25 cellular contexts compared by ENCODE assay signal in genomic region chr11:93939084-93939780, GRCh38.
DNase-seq lines count a peak whose midpoint lies in the region; ATAC-seq and TF ChIP-seq lines count a peak whose summit lies in the region.
"Had no signal": no experiment of that assay in that cellular context is flagged by ENCODE, and none has a peak within 500 bp of the region (broad histone marks: within the 10 kb centered on the region; RNA-seq: fewer than 3 reads in every experiment).

No MANE protein-coding gene starts in this region.

- no peaks in the 10 kb centered on the region for H4K20me1 ChIP-seq in osteoblast (ENCODE audit: insufficient read depth, low read length)

- H3K27me3 ChIP-seq in esophagus muscularis mucosa (peaks cover 0 to 11% (median 0%) of the 10 kb centered on the region in 4 donors), osteoblast (ENCODE audit: insufficient read depth, low read length) (peaks cover 85% of the 10 kb centered on the region)
- H3K27me3 ChIP-seq: cardiac muscle cell, upper lobe of right lung had no signal

- DNase-seq in HPDE6-E6E7 (ENCODE audit: extremely low spot score) = peak; percentile 32
- peak; percentile 65 for DNase-seq in SK-MEL-5 (ENCODE audit: low read depth, low spot score)
- peak; percentile 47 for DNase-seq in esophagus muscularis mucosa (ENCODE audit: extremely low spot score)
- DNase-seq in osteoblast (ENCODE audit: insufficient read length, low spot score, missing footprints) = peak; percentile 58
- no peak for DNase-seq in activated T-cell treated with anti-CD3 and anti-CD28 coated beads, Interleukin-2, amount 50 U/mL, for 48 hours
- DNase-seq in NCI-H2081 (lab: John Stamatoyannopoulos, UW) = no peak
- DNase-seq: activated CD4-positive, alpha-beta T cell treated with anti-CD3 and anti-CD28 coated beads for 36 hours; activated effector memory CD4-positive, alpha-beta T cell treated with Interleukin-2 at 50 U/mL for 16 hours; CD8-positive, alpha-beta memory T cell; DMS53; glutamatergic neuron; GOT3; Karpas-422; NCI-H1092 treated with DMSO at 0.1 percent for 48 hours; NCI-H2081 treated with DMSO at 0.1 percent for 48 hours; NCI-H510A treated with DMSO at 0.1 percent for 48 hours; nephron progenitor cell; Right ventricle myocardium superior; spleen; stimulated activated CD4-positive, alpha-beta T cell treated with anti-CD3 and anti-CD28 coated beads, Interleukin-4, amount 100 ng/mL, for 4 hours; SW 1271; upper lobe of right lung had no signal

- ATAC-seq in GM18505 (IDR thresholded peaks at IDR 0.05; ENCODE audit: unreplicated experiment) (no peak), HG02588 (IDR thresholded peaks at IDR 0.05; ENCODE audit: unreplicated experiment) (no peak)
- ATAC-seq: activated CD4-positive, alpha-beta T cell treated with anti-CD3 and anti-CD28 coated beads for 36 hours; upper lobe of right lung had no signal

- TF ChIP-seq POLR2A in esophagus muscularis mucosa (IDR thresholded peaks at IDR 0.05; ENCODE audit: low read depth) (no peak), GM18505 (IDR thresholded peaks at IDR 0.05; ENCODE audit: borderline replicate concordance, extremely low read depth, insufficient read depth, insufficient read length) (no peak)

- no peak overlapping the region for H3K4me2 ChIP-seq in osteoblast (ENCODE audit: insufficient read depth, low read length)

- in situ Hi-C loops in SK-MEL-5 (cut with HindIII; ENCODE audit: low pct_unique_long_range_greater_than_20kb, low sequenced_read_pairs) = no loop called here

- H3K4me3 ChIP-seq in esophagus muscularis mucosa = no peak overlapping the region
- H3K4me3 ChIP-seq in osteoblast (ENCODE audit: insufficient read depth, low read length) = no peak overlapping the region
- H3K4me3 ChIP-seq: cardiac muscle cell, spleen, upper lobe of right lung had no signal

- H3K36me3 ChIP-seq in esophagus muscularis mucosa (no peaks in the 10 kb centered on the region), osteoblast (ENCODE audit: insufficient read depth, low read length) (no peaks in the 10 kb centered on the region)
- H3K36me3 ChIP-seq: cardiac muscle cell, spleen, upper lobe of right lung had no signal

- TF ChIP-seq CTCF in esophagus muscularis mucosa (IDR thresholded peaks at IDR 0.05) = no peak
- no peak for TF ChIP-seq CTCF in osteoblast (IDR thresholded peaks at IDR 0.05; ENCODE audit: extremely low read depth, low read depth, low read length)

- H2AFZ ChIP-seq in osteoblast (ENCODE audit: low read length) = no peak overlapping the region

- H3K79me2 ChIP-seq in osteoblast (ENCODE audit: insufficient read depth, low read length) = no peaks in the 10 kb centered on the region

- TF ChIP-seq EP300 in esophagus muscularis mucosa (IDR thresholded peaks at IDR 0.05) = no peak

- no peaks in the 10 kb centered on the region for H3K4me1 ChIP-seq in esophagus muscularis mucosa
- H3K4me1 ChIP-seq in osteoblast (ENCODE audit: insufficient read depth, low read length) = no peaks in the 10 kb centered on the region
- H3K4me1 ChIP-seq: spleen, upper lobe of right lung had no signal

- H3K9me3 ChIP-seq in esophagus muscularis mucosa (no peaks in the 10 kb centered on the region), osteoblast (ENCODE audit: low read depth, low read length) (no peaks in the 10 kb centered on the region)
- H3K9me3 ChIP-seq: spleen, upper lobe of right lung had no signal

- intact Hi-C loops in esophagus muscularis mucosa (cut with DNase I) = no loop called here

- WGBS in esophagus muscularis mucosa = 59% methylated on average over 5 of the region's 5 CpGs

- H3K27ac ChIP-seq in esophagus muscularis mucosa (replicated peaks in 1 of 4) (no peak overlapping the region), osteoblast (ENCODE audit: low read depth, low read length) (no peak overlapping the region)
- H3K27ac ChIP-seq: cardiac muscle cell, spleen, upper lobe of right lung had no signal

Comparison
In these comparisons a context has a peak if more than half of its experiments do, and no peak if none do; other contexts are left out.
1. DNase-seq: peak in HPDE6-E6E7 (single experiment), SK-MEL-5 (single experiment), esophagus muscularis mucosa (single experiment) and osteoblast (single experiment); none in activated T-cell treated with anti-CD3 and anti-CD28 coated beads, Interleukin-2, amount 50 U/mL, for 48 hours (0 of 2) and NCI-H2081 (0 of 2).